20 cellular contexts compared by ENCODE assay signal in genomic region chr5:171726819-171727218, GRCh38. TPM values are rescaled to one million over a fixed set of nuclear protein-coding genes. Genes with fewer than 3 reads are reported as not detected.
"Had no signal": no experiment of that assay in that cellular context is flagged by ENCODE, and none has a peak within 500 bp of the region (broad histone marks: within the 10 kb centered on the region; RNA-seq: fewer than 3 reads in every experiment).

No MANE protein-coding gene starts in this region.

RNA-seq across cellular contexts. Expression of gene SMIM23, which starts 58.8 kb away (rescaled TPM):
- total RNA-seq: activated naive CD4-positive, alpha-beta T cell treated with anti-CD3 and anti-CD28 coated beads for 36 hours; activated naive CD4-positive, alpha-beta T cell treated with anti-CD3 and anti-CD28 coated beads, Interleukin-2, amount 50 U/mL, for 72 hours; activated naive CD8-positive, alpha-beta T cell treated with anti-CD3 and anti-CD28 coated beads for 36 hours; activated naive CD8-positive, alpha-beta T cell treated with anti-CD3 and anti-CD28 coated beads, Interleukin-2, amount 10 ng/mL, durations not matched to agents 7 days and 5 days; activated T-cell treated with anti-CD3 and anti-CD28 coated beads, Interleukin-2, amount 50 U/mL, for 4 hours; activated T-cell treated with anti-CD3 and anti-CD28 coated beads, Interleukin-2, amount 50 U/mL, for 72 hours; activated T-helper 1 cell treated with anti-CD3 and anti-CD28 coated beads, Interleukin-12 subunit alpha, Interleukin-12 subunit beta, Interleukin-2, Interleukin-4 antibody, amounts not matched to agents 30 ng/mL and 10 ng/mL and 1 ng/mL, durations not matched to agents 14 hours and 24 hours and 36 hours; activated T-helper 17 cell treated with anti-CD3 and anti-CD28 coated beads, Interleukin-2, amount 50 U/mL, for 72 hours; activated T-helper 2 cell treated with anti-CD3 and anti-CD28 coated beads, Interferon-gamma antibody, Interleukin-2, Interleukin-4, amounts not matched to agents 10 μg/mL and 5 μg/mL and 100 μg/mL, durations not matched to agents 14 hours and 24 hours and 36 hours; adrenal gland; aorta; ascending aorta; astrocyte; body of pancreas; breast epithelium; bronchial epithelial cell; cardiac muscle cell; cardiac septum; cerebellum; chondrocyte had no signal
